35 cellular contexts compared by ENCODE assay signal in genomic region chr3:187708696-187709095, GRCh38. TPM values are rescaled to one million over a fixed set of nuclear protein-coding genes. Genes with fewer than 3 reads are reported as not detected.
"Had no signal": no experiment of that assay in that cellular context is flagged by ENCODE, and none has a peak within 500 bp of the region (broad histone marks: within the 10 kb centered on the region; RNA-seq: fewer than 3 reads in every experiment).

No MANE protein-coding gene starts in this region.

- DNase-seq: activated B cell treated with CpG ODN at 0.5 μM for 24 hours; activated CD4-positive, alpha-beta T cell treated with anti-CD3 and anti-CD28 coated beads for 48 hours; activated CD4-positive, alpha-beta T cell treated with anti-CD3 and anti-CD28 coated beads, Interleukin-2, amount 50 U/mL, for 1 hour; activated CD4-positive, alpha-beta T cell treated with anti-CD3 and anti-CD28 coated beads, Interleukin-2, amount 50 U/mL, for 48 hours; activated CD8-positive, alpha-beta memory T cell treated with anti-CD3 and anti-CD28 coated beads for 24 hours; activated CD8-positive, alpha-beta T cell treated with anti-CD3 and anti-CD28 coated beads for 36 hours; activated effector memory CD4-positive, alpha-beta T cell treated with Interleukin-2 at 50 U/mL for 16 hours; activated gamma-delta T cell treated with Interleukin-2 at 50 U/mL for 16 hours; activated naive CD4-positive, alpha-beta T cell treated with anti-CD3 and anti-CD28 coated beads, Interleukin-2, amount 50 U/mL, for 16 hours; activated naive CD4-positive, alpha-beta T cell treated with Interleukin-2 at 50 U/mL for 16 hours; activated T-cell treated with anti-CD3 and anti-CD28 coated beads, Interleukin-2, amount 50 U/mL, for 4 hours; amygdala; aorta; body of pancreas; caudate nucleus; cortex of kidney; effector CD8-positive, alpha-beta T cell; foreskin keratinocyte; head of caudate nucleus; T-helper 1 cell; T-helper 17 cell; T1000 had no signal

- H3K4me3 ChIP-seq: body of pancreas, esophagus muscularis mucosa, gastroesophageal sphincter had no signal

- FAIRE-seq: colon, endometrium, endothelial cell of umbilical vein had no signal

- H3K27me3 ChIP-seq: body of pancreas, esophagus muscularis mucosa, foreskin keratinocyte, gastroesophageal sphincter had no signal

- H3K9me3 ChIP-seq: body of pancreas, esophagus muscularis mucosa, gastroesophageal sphincter had no signal

- ATAC-seq: activated CD4-positive, CD25-positive, alpha-beta regulatory T cell treated with anti-CD3 and anti-CD28 coated beads, Interleukin-2, amount 50 U/mL, for 24 hours; activated CD8-positive, alpha-beta T cell treated with anti-CD3 and anti-CD28 coated beads for 36 hours; activated T-cell treated with anti-CD3 and anti-CD28 coated beads, Interleukin-2, amount 50 U/mL, for 4 hours; activated T-helper 17 cell treated with anti-CD3 and anti-CD28 coated beads, Interleukin-2, amount 50 U/mL, for 72 hours; body of pancreas; foreskin keratinocyte; gastroesophageal sphincter; T-helper 17 cell had no signal

- H3K4me1 ChIP-seq: body of pancreas, foreskin keratinocyte had no signal

- H3K27ac ChIP-seq: body of pancreas, epithelial cell of prostate, esophagus muscularis mucosa, foreskin keratinocyte, gastroesophageal sphincter, WERI-Rb-1 had no signal

- H3K36me3 ChIP-seq: esophagus muscularis mucosa, gastroesophageal sphincter, WERI-Rb-1 had no signal

RNA-seq across cellular contexts. Expression of gene RTP2, which starts 6.3 kb away (rescaled TPM):
- total RNA-seq: activated B cell treated with CpG ODN at 0.5 μM for 24 hours; activated CD8-positive, alpha-beta T cell treated with anti-CD3 and anti-CD28 coated beads for 36 hours; activated T-cell treated with anti-CD3 and anti-CD28 coated beads, Interleukin-2, amount 50 U/mL, for 4 hours; activated T-helper 17 cell treated with anti-CD3 and anti-CD28 coated beads, Interleukin-2, amount 50 U/mL, for 72 hours; aorta; body of pancreas; chondrocyte; dermis microvascular lymphatic vessel endothelial cell; endothelial cell of umbilical vein; esophagus muscularis mucosa; foreskin keratinocyte; gastroesophageal sphincter; glomerular endothelial cell; T-helper 17 cell had no signal
- polyA plus RNA-seq: adipose tissue, aorta, endothelial cell of umbilical vein, foreskin keratinocyte had no signal

RNA-seq across cellular contexts. Expression of gene SST, which starts 38.5 kb away (rescaled TPM):
- total RNA-seq: activated B cell treated with CpG ODN at 0.5 μM for 24 hours; activated CD8-positive, alpha-beta T cell treated with anti-CD3 and anti-CD28 coated beads for 36 hours; activated T-cell treated with anti-CD3 and anti-CD28 coated beads, Interleukin-2, amount 50 U/mL, for 4 hours; activated T-helper 17 cell treated with anti-CD3 and anti-CD28 coated beads, Interleukin-2, amount 50 U/mL, for 72 hours; aorta; chondrocyte; dermis microvascular lymphatic vessel endothelial cell; endothelial cell of umbilical vein; foreskin keratinocyte; glomerular endothelial cell; T-helper 17 cell had no signal
- polyA plus RNA-seq: endothelial cell of umbilical vein, foreskin keratinocyte had no signal
